Comparison of ENCODE assay signal across 11 cellular contexts in genomic region chr14:69316449-69317391, GRCh38. TPM values are rescaled to one million over a fixed set of nuclear protein-coding genes. Genes with fewer than 3 reads are reported as not detected.
DNase-seq lines count a peak whose midpoint lies in the region; ATAC-seq and TF ChIP-seq lines count a peak whose summit lies in the region.
"Had no signal": no experiment of that assay in that cellular context is flagged by ENCODE, and none has a peak within 500 bp of the region (broad histone marks: within the 10 kb centered on the region; RNA-seq: fewer than 3 reads in every experiment).

No MANE protein-coding gene starts in this region.

- H3K27me3 Mint-ChIP-seq in activated naive CD8-positive, alpha-beta T cell treated with anti-CD3 and anti-CD28 coated beads, Interleukin-2, amount 10 ng/mL, durations not matched to agents 7 days and 5 days: peaks cover 2% of the 10 kb centered on the region
- no peaks in the 10 kb centered on the region for H3K27me3 Mint-ChIP-seq in activated naive CD8-positive, alpha-beta T cell treated with anti-CD3 and anti-CD28 coated beads, Interleukin-2, amount 50 U/mL, for 24 hours
- H3K27me3 Mint-ChIP-seq: stimulated activated naive CD8-positive, alpha-beta T cell treated with anti-CD3 and anti-CD28 coated beads, Interleukin-15, Interleukin-2, amounts not matched to agents 100 ng/mL and 50 ng/mL, for 24 hours had no signal

- H3K9me3 Mint-ChIP-seq in activated naive CD8-positive, alpha-beta T cell treated with anti-CD3 and anti-CD28 coated beads, Interleukin-2, amount 10 ng/mL, durations not matched to agents 7 days and 5 days: no peaks in the 10 kb centered on the region
- H3K9me3 Mint-ChIP-seq in activated naive CD8-positive, alpha-beta T cell treated with anti-CD3 and anti-CD28 coated beads, Interleukin-2, amount 50 U/mL, for 24 hours: no peaks in the 10 kb centered on the region
- H3K9me3 Mint-ChIP-seq: activated B cell treated with CpG ODN at 0.5 μM for 24 hours; CD8-positive, alpha-beta T cell; stimulated activated naive CD8-positive, alpha-beta T cell treated with anti-CD3 and anti-CD28 coated beads, Interleukin-15, Interleukin-2, amounts not matched to agents 100 ng/mL and 50 ng/mL, for 24 hours had no signal

- peak in 1 of 2 donors; percentile 35 for TF ChIP-seq RAD21 in liver (IDR thresholded peaks at IDR 0.05)

- TF ChIP-seq CTCF in cardiac fibroblast (IDR thresholded peaks at IDR 0.05; ENCODE audit: low read depth, low read length) (no peak), liver (IDR thresholded peaks at IDR 0.05; ENCODE audit: low read depth, low read length, missing input control) (no peak)

- H3K4me1 ChIP-seq in liver (ENCODE audit: control insufficient read depth in 4 of 4, insufficient read depth in 4 of 4, low read length in 3 of 4): no peaks in the 10 kb centered on the region

- H3K27me3 ChIP-seq in liver (ENCODE audit: control insufficient read depth in 4 of 4, insufficient read depth in 4 of 4, low read length in 3 of 4): no peaks in the 10 kb centered on the region

- 81% methylated on average over 7 of the region's 7 CpGs for WGBS in liver

- no peaks in the 10 kb centered on the region for H3K36me3 ChIP-seq in liver (ENCODE audit: control insufficient read depth in 4 of 4, insufficient read depth in 3 of 4, low read depth in 1 of 4, low read length in 3 of 4)

- H3K27ac ChIP-seq in liver (ENCODE audit: low read depth in 1 of 2, low read length in 2 of 2): no peak overlapping the region

- peak; percentile 6 for DNase-seq in activated naive CD8-positive, alpha-beta T cell treated with anti-CD3 and anti-CD28 coated beads, Interleukin-2, amount 10 ng/mL, durations not matched to agents 7 days and 5 days
- DNase-seq in activated naive CD8-positive, alpha-beta T cell treated with anti-CD3 and anti-CD28 coated beads, Interleukin-2, amount 50 U/mL, for 24 hours: no peak
- peak; percentile 97 to 98 for DNase-seq in cardiac fibroblast (ENCODE audit: low read depth in 2 of 2)
- no peak for DNase-seq in NCI-H1417 treated with DMSO at 0.1 percent for 48 hours (lab: John Stamatoyannopoulos, UW)
- no peak for DNase-seq in NCI-H524 treated with DMSO at 0.1 percent for 48 hours (lab: John Stamatoyannopoulos, UW)
- no peak for DNase-seq in NCI-H2107 treated with DMSO at 0.1 percent for 48 hours (lab: John Stamatoyannopoulos, UW; ENCODE audit: unreplicated experiment)
- DNase-seq: activated B cell treated with CpG ODN at 0.5 μM for 24 hours had no signal

- ATAC-seq in activated naive CD8-positive, alpha-beta T cell treated with anti-CD3 and anti-CD28 coated beads, Interleukin-2, amount 10 ng/mL, durations not matched to agents 7 days and 5 days (ENCODE audit: low read depth): no peak
- ATAC-seq in activated naive CD8-positive, alpha-beta T cell treated with anti-CD3 and anti-CD28 coated beads, Interleukin-2, amount 50 U/mL, for 24 hours: no peak
- no peak for ATAC-seq in HG03159 (IDR thresholded peaks at IDR 0.05; ENCODE audit: unreplicated experiment)
- ATAC-seq: CD8-positive, alpha-beta T cell had no signal

- no peaks in the 10 kb centered on the region for H3K9me3 ChIP-seq in liver (ENCODE audit: control insufficient read depth in 4 of 4, low read length in 3 of 4)

- POLR2A ChIA-PET in activated naive CD8-positive, alpha-beta T cell treated with anti-CD3 and anti-CD28 coated beads, Interleukin-2, amount 10 ng/mL, durations not matched to agents 7 days and 5 days (lab: Charles Lee): no interaction called here

- no peak overlapping the region for H3K9ac ChIP-seq in liver (ENCODE audit: low read depth in 1 of 2, low read length in 2 of 2)

- no peak overlapping the region for H3K27ac Mint-ChIP-seq in activated naive CD8-positive, alpha-beta T cell treated with anti-CD3 and anti-CD28 coated beads, Interleukin-2, amount 10 ng/mL, durations not matched to agents 7 days and 5 days
- H3K27ac Mint-ChIP-seq in activated naive CD8-positive, alpha-beta T cell treated with anti-CD3 and anti-CD28 coated beads, Interleukin-2, amount 50 U/mL, for 24 hours: no peak overlapping the region
- H3K27ac Mint-ChIP-seq: activated B cell treated with CpG ODN at 0.5 μM for 24 hours; CD8-positive, alpha-beta T cell; stimulated activated naive CD8-positive, alpha-beta T cell treated with anti-CD3 and anti-CD28 coated beads, Interleukin-15, Interleukin-2, amounts not matched to agents 100 ng/mL and 50 ng/mL, for 24 hours had no signal

- H3K4me3 Mint-ChIP-seq in activated naive CD8-positive, alpha-beta T cell treated with anti-CD3 and anti-CD28 coated beads, Interleukin-2, amount 10 ng/mL, durations not matched to agents 7 days and 5 days: no peak overlapping the region
- no peak overlapping the region for H3K4me3 Mint-ChIP-seq in activated naive CD8-positive, alpha-beta T cell treated with anti-CD3 and anti-CD28 coated beads, Interleukin-2, amount 50 U/mL, for 24 hours
- H3K4me3 Mint-ChIP-seq: activated B cell treated with CpG ODN at 0.5 μM for 24 hours; CD8-positive, alpha-beta T cell; stimulated activated naive CD8-positive, alpha-beta T cell treated with anti-CD3 and anti-CD28 coated beads, Interleukin-15, Interleukin-2, amounts not matched to agents 100 ng/mL and 50 ng/mL, for 24 hours had no signal

- no peak overlapping the region for H3K4me3 ChIP-seq in cardiac fibroblast (replicated peaks in 1 of 2; ENCODE audit: low read depth in 2 of 2, low read length in 2 of 2)
- H3K4me3 ChIP-seq in liver (ENCODE audit: low read depth in 1 of 3, low read length in 3 of 3): no peak overlapping the region

- no peaks in the 10 kb centered on the region for H3K4me1 Mint-ChIP-seq in activated naive CD8-positive, alpha-beta T cell treated with anti-CD3 and anti-CD28 coated beads, Interleukin-2, amount 10 ng/mL, durations not matched to agents 7 days and 5 days
- H3K4me1 Mint-ChIP-seq in activated naive CD8-positive, alpha-beta T cell treated with anti-CD3 and anti-CD28 coated beads, Interleukin-2, amount 50 U/mL, for 24 hours: no peaks in the 10 kb centered on the region

- no peaks in the 10 kb centered on the region for H3K36me3 Mint-ChIP-seq in activated naive CD8-positive, alpha-beta T cell treated with anti-CD3 and anti-CD28 coated beads, Interleukin-2, amount 10 ng/mL, durations not matched to agents 7 days and 5 days
- H3K36me3 Mint-ChIP-seq in activated naive CD8-positive, alpha-beta T cell treated with anti-CD3 and anti-CD28 coated beads, Interleukin-2, amount 50 U/mL, for 24 hours (ENCODE audit: low read depth): no peaks in the 10 kb centered on the region
- H3K36me3 Mint-ChIP-seq: CD8-positive, alpha-beta T cell had no signal

TF ChIP-seq in liver, 16 proteins besides CTCF, POLR2A, EP300 and RAD21:
- TF ChIP-seq HNF4A (conservative IDR thresholded peaks at IDR 0.05) (no peak), NR2F2 (IDR thresholded peaks at IDR 0.05) (peak; percentile 65)

RNA-seq across cellular contexts. Expression of gene GALNT16, which starts 56.8 kb away (rescaled TPM):
- not detected for total RNA-seq in activated naive CD8-positive, alpha-beta T cell treated with anti-CD3 and anti-CD28 coated beads, Interleukin-2, amount 10 ng/mL, durations not matched to agents 7 days and 5 days
- total RNA-seq in liver: 1 to 10 TPM in 1 of 2 donors, under 1 TPM in 1; 0.28 to 1.2 TPM
- polyA plus RNA-seq in liver: 1 to 10 TPM in 1 of 2 donors, under 1 TPM in 1; 0.25 to 1.1 TPM

Comparison
In these comparisons a context has a peak if more than half of its experiments do, and no peak if none do; other contexts are left out.
1. DNase-seq: peak in activated naive CD8-positive, alpha-beta T cell treated with anti-CD3 and anti-CD28 coated beads, Interleukin-2, amount 10 ng/mL, durations not matched to agents 7 days and 5 days (single experiment) and cardiac fibroblast (2 of 2); none in activated naive CD8-positive, alpha-beta T cell treated with anti-CD3 and anti-CD28 coated beads, Interleukin-2, amount 50 U/mL, for 24 hours (single experiment), NCI-H1417 treated with DMSO at 0.1 percent for 48 hours (single experiment), NCI-H524 treated with DMSO at 0.1 percent for 48 hours (single experiment) and NCI-H2107 treated with DMSO at 0.1 percent for 48 hours (single experiment).